Comparison of ENCODE assay signal across 9 cellular contexts in genomic region chr11:31236052-31236652, GRCh38.
A peak's percentile ranks its signal among the peaks of the same experiment; 100 is the strongest.
DNase-seq lines count a peak whose midpoint lies in the region; ATAC-seq, FAIRE-seq and TF ChIP-seq lines count a peak whose summit lies in the region.
"Had no signal": no experiment of that assay in that cellular context is flagged by ENCODE, and none has a peak within 500 bp of the region (broad histone marks: within the 10 kb centered on the region; RNA-seq: fewer than 3 reads in every experiment).

No MANE protein-coding gene starts in this region.

- H3K36me3 Mint-ChIP-seq in activated CD4-positive, alpha-beta T cell treated with anti-CD3 and anti-CD28 coated beads for 36 hours (ENCODE audit: low read depth), result no peaks in the 10 kb centered on the region

- CTCF ChIA-PET in A549 (lab: Yijun Ruan, JAX), result interaction anchor here (0.7 to 4.7 kb wide), 8 partner anchors 20 to 939 kb away, joined by 3 to 27 read pairs (median 4); no protein-coding TSS in a partner anchor
- CTCF ChIA-PET in activated CD4-positive, alpha-beta T cell treated with anti-CD3 and anti-CD28 coated beads for 36 hours (lab: Charles Lee), result interaction anchor here (1.2 to 2.9 kb wide), 4 partner anchors 48 to 816 kb away, joined by 3 to 11 read pairs (median 5); no protein-coding TSS in a partner anchor

- H3K27me3 ChIP-seq in stomach, result no peaks in the 10 kb centered on the region

- POLR2A ChIA-PET in A549 (lab: Yijun Ruan, JAX), result no interaction called here
- POLR2A ChIA-PET in activated CD4-positive, alpha-beta T cell treated with anti-CD3 and anti-CD28 coated beads for 36 hours (lab: Charles Lee), result no interaction called here

- H3K4me3 Mint-ChIP-seq in activated CD4-positive, alpha-beta T cell treated with anti-CD3 and anti-CD28 coated beads for 36 hours, result no peak overlapping the region
- H3K4me3 Mint-ChIP-seq: central memory CD8-positive, alpha-beta T cell had no signal

- no peaks in the 10 kb centered on the region for H3K4me1 Mint-ChIP-seq in activated CD4-positive, alpha-beta T cell treated with anti-CD3 and anti-CD28 coated beads for 36 hours
- H3K4me1 Mint-ChIP-seq: central memory CD8-positive, alpha-beta T cell had no signal

- DNase-seq in A549 (ENCODE audit: low read depth in 1 of 2, low spot score in 1 of 2) (peak in 1 of 2 experiments; percentile 9), GM19239 (ENCODE audit: insufficient read length, low spot score) (no peak), NCI-H524 treated with DMSO at 0.1 percent for 48 hours (lab: John Stamatoyannopoulos, UW) (peak; percentile 17), dermis blood vessel endothelial cell (peak; percentile 12), medulla oblongata (ENCODE audit: extremely low spot score) (no peak), stomach (no peak)
- no peak for DNase-seq in activated CD4-positive, alpha-beta T cell treated with anti-CD3 and anti-CD28 coated beads for 36 hours

- no peak overlapping the region for H3K4me2 ChIP-seq in A549

- no peak for TF ChIP-seq EP300 in A549 (IDR thresholded peaks at IDR 0.05)
- TF ChIP-seq EP300 in stomach (IDR thresholded peaks at IDR 0.05), result no peak

- no peaks in the 10 kb centered on the region for H3K36me3 ChIP-seq in stomach

- peak; percentile 59 for TF ChIP-seq CTCF in A549 (IDR thresholded peaks at IDR 0.05)
- TF ChIP-seq CTCF in stomach (IDR thresholded peaks at IDR 0.05), result no peak

- TF ChIP-seq RAD21 in A549 (conservative IDR thresholded peaks at IDR 0.05 in 1 of 2, IDR thresholded peaks at IDR 0.05 in 1 of 2), result peak; percentile 69

- FAIRE-seq in A549 (lab: Jason Lieb, UNC) (no peak), GM19239 (lab: Jason Lieb, UNC) (peak; percentile 21)

- no peak overlapping the region for H3K27ac ChIP-seq in A549
- H3K27ac ChIP-seq in stomach, result no peak overlapping the region

- intact Hi-C loops in activated CD4-positive, alpha-beta T cell treated with anti-CD3 and anti-CD28 coated beads for 36 hours (cut with DNase I, micrococcal nuclease), result loop anchor here in 1 of 2 experiments (5.0 kb wide), 1 partner anchor 771 kb away; no protein-coding TSS in a partner anchor
- intact Hi-C loops in stomach (cut with DNase I; ENCODE audit: low total_unique reads), result no loop called here

- peaks cover 3% of the 10 kb centered on the region for H3K27me3 Mint-ChIP-seq in activated CD4-positive, alpha-beta T cell treated with anti-CD3 and anti-CD28 coated beads for 36 hours
- H3K27me3 Mint-ChIP-seq: central memory CD8-positive, alpha-beta T cell had no signal

- no peaks in the 10 kb centered on the region for H3K9me3 Mint-ChIP-seq in activated CD4-positive, alpha-beta T cell treated with anti-CD3 and anti-CD28 coated beads for 36 hours (ENCODE audit: low read depth)
- H3K9me3 Mint-ChIP-seq: central memory CD8-positive, alpha-beta T cell had no signal

- WGBS in A549 (ENCODE audit: missing lambda C conversion rate), result 2% methylated on average over 1 of the region's 1 CpG
- WGBS in stomach, 5 donors, result 0 to 5% (median 2%) methylated on average over 1 of the region's 1 CpG

- TF ChIP-seq POLR2A in A549 (IDR thresholded peaks at IDR 0.05; ENCODE audit: low read length) (no peak), stomach (IDR thresholded peaks at IDR 0.05) (no peak)

- H3K4me1 ChIP-seq in A549 (peaks cover 12% of the 10 kb centered on the region; the same call in 2 of the 3 replicates), stomach (no peaks in the 10 kb centered on the region)

- H3K9me3 ChIP-seq in A549 (no peaks in the 10 kb centered on the region), stomach (no peaks in the 10 kb centered on the region)

- no peak overlapping the region for H3K27ac Mint-ChIP-seq in activated CD4-positive, alpha-beta T cell treated with anti-CD3 and anti-CD28 coated beads for 36 hours

- peak; percentile 53 to 57; a peak in 1 of 6 replicates for ATAC-seq in A549
- no peak for ATAC-seq in activated CD4-positive, alpha-beta T cell treated with anti-CD3 and anti-CD28 coated beads for 36 hours
- no peak for ATAC-seq in HG03196 (IDR thresholded peaks at IDR 0.05; ENCODE audit: unreplicated experiment)

- H3K4me3 ChIP-seq in A549 (no peak overlapping the region), stomach (no peak overlapping the region)

TF ChIP-seq in A549, 52 proteins besides CTCF, POLR2A, EP300 and RAD21:
- TF ChIP-seq SMC3 (IDR thresholded peaks at IDR 0.05) (0 out of 3 replicates have a peak, but pooled peaks have one; percentile 33), ZFP36 (IDR thresholded peaks at IDR 0.05; ENCODE audit: borderline replicate concordance, partially characterized antibody) (no peak), CBX2 (IDR thresholded peaks at IDR 0.05; ENCODE audit: borderline replicate concordance, low read depth) (no peak)

Comparison
In these comparisons a context has a peak if more than half of its experiments do, and no peak if none do; other contexts are left out.
1. ATAC-seq: peak in A549 (2 of 2); none in activated CD4-positive, alpha-beta T cell treated with anti-CD3 and anti-CD28 coated beads for 36 hours (single experiment) and HG03196 (single experiment).
2. DNase-seq: peak in NCI-H524 treated with DMSO at 0.1 percent for 48 hours (single experiment) and dermis blood vessel endothelial cell (single experiment); none in GM19239 (single experiment), activated CD4-positive, alpha-beta T cell treated with anti-CD3 and anti-CD28 coated beads for 36 hours (single experiment), medulla oblongata (single experiment) and stomach (single experiment).